In genomic region chr17:83189673-83190385, GRCh38 we compare ENCODE assay signal across 13 cellular contexts.
DNase-seq lines count a peak whose midpoint lies in the region; ATAC-seq and TF ChIP-seq lines count a peak whose summit lies in the region.
"Had no signal": no experiment of that assay in that cellular context is flagged by ENCODE, and none has a peak within 500 bp of the region (broad histone marks: within the 10 kb centered on the region; RNA-seq: fewer than 3 reads in every experiment).

No MANE protein-coding gene starts in this region.

- no peaks in the 10 kb centered on the region for H3K4me1 ChIP-seq in psoas muscle

- H3K4me3 Mint-ChIP-seq in CD4-positive, alpha-beta T cell: no peak overlapping the region
- H3K4me3 Mint-ChIP-seq: naive thymus-derived CD8-positive, alpha-beta T cell; stimulated activated naive CD8-positive, alpha-beta T cell treated with anti-CD3 and anti-CD28 coated beads, Interleukin-15, amount 100 ng/mL, for 72 hours had no signal

- no peak for TF ChIP-seq CTCF in psoas muscle (IDR thresholded peaks at IDR 0.05)
- TF ChIP-seq CTCF in CD4-positive, alpha-beta T cell (IDR thresholded peaks at IDR 0.05): no peak

- no peak overlapping the region for H3K27ac ChIP-seq in psoas muscle
- H3K27ac ChIP-seq in CD4-positive, alpha-beta T cell (ENCODE audit: low read depth, low read length): no peak overlapping the region

- in situ Hi-C loops in SK-MEL-5 (cut with HindIII; ENCODE audit: low pct_unique_long_range_greater_than_20kb, low sequenced_read_pairs): no loop called here

- DNase-seq in COLO829 (ENCODE audit: low spot score): peak; percentile 38
- peak; percentile 32 for DNase-seq in SK-MEL-5 (ENCODE audit: low read depth, low spot score)
- peak; percentile 70 for DNase-seq in Right ventricle myocardium superior
- peak; percentile 54 to 75 for DNase-seq in psoas muscle
- DNase-seq in CD4-positive, alpha-beta T cell: no peak
- DNase-seq in activated effector memory CD4-positive, alpha-beta T cell treated with Interleukin-2 at 50 U/mL for 16 hours: no peak
- no peak for DNase-seq in NCI-H187 (lab: John Stamatoyannopoulos, UW)
- DNase-seq: NCI-H446 had no signal

- no peak overlapping the region for H3K27ac Mint-ChIP-seq in CD4-positive, alpha-beta T cell

- H3K4me3 ChIP-seq in psoas muscle: no peak overlapping the region
- H3K4me3 ChIP-seq: dorsolateral prefrontal cortex had no signal

- no peaks in the 10 kb centered on the region for H3K36me3 Mint-ChIP-seq in CD4-positive, alpha-beta T cell (ENCODE audit: low read depth)

- POLR2A ChIA-PET in CD4-positive, alpha-beta T cell (lab: Charles Lee): no interaction called here

- H3K9me3 ChIP-seq in psoas muscle: no peaks in the 10 kb centered on the region
- H3K9me3 ChIP-seq in CD4-positive, alpha-beta T cell (ENCODE audit: control insufficient read depth, low read length): no peaks in the 10 kb centered on the region

- ATAC-seq in Right ventricle myocardium superior (ENCODE audit: poor library complexity) (peak; percentile 83), psoas muscle (peak; percentile 13 to 50 (median 32)), GM18858 (IDR thresholded peaks at IDR 0.05; ENCODE audit: unreplicated experiment) (no peak)
- ATAC-seq in CD4-positive, alpha-beta T cell (ENCODE audit: poor library complexity): no peak
- ATAC-seq: activated CD4-positive, CD25-positive, alpha-beta regulatory T cell treated with anti-CD3 and anti-CD28 coated beads, Interleukin-2, amount 50 U/mL, for 24 hours; naive thymus-derived CD8-positive, alpha-beta T cell; stimulated activated naive CD8-positive, alpha-beta T cell treated with anti-CD3 and anti-CD28 coated beads, Interleukin-15, amount 100 ng/mL, for 72 hours had no signal

- intact Hi-C loops in Right ventricle myocardium superior (cut with DNase I) (no loop called here), psoas muscle (cut with DNase I) (no loop called here)
- intact Hi-C loops in CD4-positive, alpha-beta T cell (cut with DNase I, micrococcal nuclease): no loop called here

- WGBS in psoas muscle, 3 donors: 35 to 52% (median 40%) methylated on average over 22 of the region's 22 CpGs

- H3K4me1 Mint-ChIP-seq in CD4-positive, alpha-beta T cell (ENCODE audit: low read depth): peaks cover 6% of the 10 kb centered on the region

- H3K27me3 Mint-ChIP-seq in CD4-positive, alpha-beta T cell: no peaks in the 10 kb centered on the region
- H3K27me3 Mint-ChIP-seq: naive thymus-derived CD8-positive, alpha-beta T cell; stimulated activated naive CD8-positive, alpha-beta T cell treated with anti-CD3 and anti-CD28 coated beads, Interleukin-15, amount 100 ng/mL, for 72 hours had no signal

- CTCF ChIA-PET in CD4-positive, alpha-beta T cell (lab: Charles Lee): no interaction called here

- no peaks in the 10 kb centered on the region for H3K9me3 Mint-ChIP-seq in CD4-positive, alpha-beta T cell
- H3K9me3 Mint-ChIP-seq: naive thymus-derived CD8-positive, alpha-beta T cell had no signal

- no peaks in the 10 kb centered on the region for H3K36me3 ChIP-seq in psoas muscle (ENCODE audit: insufficient read depth in 1 of 2, low read depth in 1 of 2)

- H3K27me3 ChIP-seq in psoas muscle (ENCODE audit: insufficient read depth in 3 of 3, low read length in 2 of 3): peaks cover 0 to 23% (median 2%) of the 10 kb centered on the region in 3 donors
- no peaks in the 10 kb centered on the region for H3K27me3 ChIP-seq in CD4-positive, alpha-beta T cell (ENCODE audit: control insufficient read depth, insufficient read depth, low read length)

Comparison
In these comparisons a context has a peak if more than half of its experiments do, and no peak if none do; other contexts are left out.
1. DNase-seq: peak in COLO829 (single experiment), SK-MEL-5 (single experiment), Right ventricle myocardium superior (single experiment) and psoas muscle (2 of 2); none in CD4-positive, alpha-beta T cell (0 of 10), activated effector memory CD4-positive, alpha-beta T cell treated with Interleukin-2 at 50 U/mL for 16 hours (single experiment) and NCI-H187 (0 of 2).
2. ATAC-seq: peak in Right ventricle myocardium superior (single experiment) and psoas muscle (4 of 4); none in CD4-positive, alpha-beta T cell (single experiment) and GM18858 (single experiment).